Comparison of ENCODE assay signal across 36 cellular contexts in genomic region chr1:152961201-152961891, GRCh38. TPM values are rescaled to one million over a fixed set of nuclear protein-coding genes. Genes with fewer than 3 reads are reported as not detected.
"Had no signal": no experiment of that assay in that cellular context is flagged by ENCODE, and none has a peak within 500 bp of the region (broad histone marks: within the 10 kb centered on the region; RNA-seq: fewer than 3 reads in every experiment).

No MANE protein-coding gene starts in this region.

- H3K4me3 ChIP-seq: breast epithelium, mucosa of descending colon, thyroid gland, upper lobe of left lung, vagina had no signal

- H3K4me3 Mint-ChIP-seq: activated naive CD4-positive, alpha-beta T cell treated with anti-CD3 and anti-CD28 coated beads, Interleukin-2, amount 50 U/mL, for 24 hours; activated naive CD8-positive, alpha-beta T cell treated with anti-CD3 and anti-CD28 coated beads, Interleukin-2, amount 50 U/mL, for 24 hours; activated T-cell treated with anti-CD3 and anti-CD28 coated beads, Interleukin-2, amount 50 U/mL, for 24 hours; natural killer cell treated with Interleukin-12 subunit alpha and Interleukin-12 subunit beta and Interleukin-15 and Interleukin-18, amount 100 ng/mL, for 72 hours; stimulated activated effector memory CD8-positive, alpha-beta T cell treated with anti-CD3 and anti-CD28 coated beads, Interleukin-12 subunit alpha, Interleukin-12 subunit beta, amount 100 ng/mL, for 72 hours; stimulated activated naive CD8-positive, alpha-beta T cell treated with anti-CD3 and anti-CD28 coated beads, Interleukin-15, amount 100 ng/mL, for 72 hours had no signal

- H3K4me1 Mint-ChIP-seq: activated naive CD4-positive, alpha-beta T cell treated with anti-CD3 and anti-CD28 coated beads, Interleukin-2, amount 50 U/mL, for 24 hours; activated naive CD8-positive, alpha-beta T cell treated with anti-CD3 and anti-CD28 coated beads, Interleukin-2, amount 50 U/mL, for 24 hours; stimulated activated effector memory CD8-positive, alpha-beta T cell treated with anti-CD3 and anti-CD28 coated beads, Interleukin-12 subunit alpha, Interleukin-12 subunit beta, amount 100 ng/mL, for 72 hours; stimulated activated naive CD8-positive, alpha-beta T cell treated with anti-CD3 and anti-CD28 coated beads, Interleukin-15, amount 100 ng/mL, for 72 hours had no signal

- H3K36me3 ChIP-seq: breast epithelium, thyroid gland, upper lobe of left lung, vagina had no signal

- H3K27me3 Mint-ChIP-seq: activated naive CD8-positive, alpha-beta T cell treated with anti-CD3 and anti-CD28 coated beads, Interleukin-2, amount 50 U/mL, for 24 hours had no signal

- H3K27ac Mint-ChIP-seq: activated naive CD4-positive, alpha-beta T cell treated with anti-CD3 and anti-CD28 coated beads, Interleukin-2, amount 50 U/mL, for 24 hours; activated naive CD8-positive, alpha-beta T cell treated with anti-CD3 and anti-CD28 coated beads, Interleukin-2, amount 50 U/mL, for 24 hours; activated T-cell treated with anti-CD3 and anti-CD28 coated beads, Interleukin-2, amount 50 U/mL, for 24 hours; natural killer cell treated with Interleukin-12 subunit alpha and Interleukin-12 subunit beta and Interleukin-15 and Interleukin-18, amount 100 ng/mL, for 72 hours; stimulated activated effector memory CD8-positive, alpha-beta T cell treated with anti-CD3 and anti-CD28 coated beads, Interleukin-12 subunit alpha, Interleukin-12 subunit beta, amount 100 ng/mL, for 72 hours; stimulated activated naive CD8-positive, alpha-beta T cell treated with anti-CD3 and anti-CD28 coated beads, Interleukin-15, amount 100 ng/mL, for 72 hours had no signal

- H3K9me3 ChIP-seq: breast epithelium, mucosa of descending colon, thyroid gland, upper lobe of left lung, vagina had no signal

- H3K36me3 Mint-ChIP-seq: activated naive CD4-positive, alpha-beta T cell treated with anti-CD3 and anti-CD28 coated beads, Interleukin-2, amount 50 U/mL, for 24 hours; natural killer cell treated with Interleukin-12 subunit alpha and Interleukin-12 subunit beta and Interleukin-15 and Interleukin-18, amount 100 ng/mL, for 72 hours; stimulated activated effector memory CD8-positive, alpha-beta T cell treated with anti-CD3 and anti-CD28 coated beads, Interleukin-12 subunit alpha, Interleukin-12 subunit beta, amount 100 ng/mL, for 72 hours had no signal

- H3K9me3 Mint-ChIP-seq: activated naive CD4-positive, alpha-beta T cell treated with anti-CD3 and anti-CD28 coated beads, Interleukin-2, amount 50 U/mL, for 24 hours; activated naive CD8-positive, alpha-beta T cell treated with anti-CD3 and anti-CD28 coated beads, Interleukin-2, amount 50 U/mL, for 24 hours; activated T-cell treated with anti-CD3 and anti-CD28 coated beads, Interleukin-2, amount 50 U/mL, for 24 hours; natural killer cell treated with Interleukin-12 subunit alpha and Interleukin-12 subunit beta and Interleukin-15 and Interleukin-18, amount 100 ng/mL, for 72 hours; stimulated activated effector memory CD8-positive, alpha-beta T cell treated with anti-CD3 and anti-CD28 coated beads, Interleukin-12 subunit alpha, Interleukin-12 subunit beta, amount 100 ng/mL, for 72 hours; stimulated activated naive CD8-positive, alpha-beta T cell treated with anti-CD3 and anti-CD28 coated beads, Interleukin-15, amount 100 ng/mL, for 72 hours had no signal

- DNase-seq: activated CD4-positive, alpha-beta T cell treated with anti-CD3 and anti-CD28 coated beads for 48 hours; activated CD4-positive, alpha-beta T cell treated with anti-CD3 and anti-CD28 coated beads, Interleukin-2, amount 50 U/mL, for 48 hours; activated CD8-positive, alpha-beta memory T cell treated with anti-CD3 and anti-CD28 coated beads for 24 hours; activated CD8-positive, alpha-beta memory T cell treated with anti-CD3 and anti-CD28 coated beads, Interleukin-2, amount 50 U/mL, for 4 hours; activated gamma-delta T cell treated with Interleukin-2 at 50 U/mL for 16 hours; activated naive CD8-positive, alpha-beta T cell treated with anti-CD3 and anti-CD28 coated beads, Interleukin-2, amount 50 U/mL, for 24 hours; activated T-cell treated with anti-CD3 and anti-CD28 coated beads, Interleukin-2, amount 50 U/mL, for 24 hours; amygdala; central memory CD4-positive, alpha-beta T cell; foreskin fibroblast; hippocampal formation; left cardiac atrium; left ventricle myocardium superior; mucosa of descending colon; posterior cingulate gyrus; small intestine; stimulated activated CD4-positive, alpha-beta T cell treated with anti-CD3 and anti-CD28 coated beads, Interleukin-4, amount 100 ng/mL, for 24 hours; stimulated activated naive CD8-positive, alpha-beta T cell treated with anti-CD3 and anti-CD28 coated beads, Interleukin-15, amount 100 ng/mL, for 72 hours; substantia nigra; thyroid gland; upper lobe of left lung had no signal

- H3K27ac ChIP-seq: breast epithelium, thyroid gland, upper lobe of left lung, vagina, VCaP had no signal

- ATAC-seq: activated CD4-positive, CD25-positive, alpha-beta regulatory T cell treated with anti-CD3 and anti-CD28 coated beads, Interleukin-2, amount 50 U/mL, for 24 hours; activated naive CD8-positive, alpha-beta T cell treated with anti-CD3 and anti-CD28 coated beads, Interleukin-2, amount 50 U/mL, for 24 hours; left cardiac atrium; left ventricle myocardium superior; mucosa of descending colon; natural killer cell treated with Interleukin-12 subunit alpha and Interleukin-12 subunit beta and Interleukin-15 and Interleukin-18, amount 100 ng/mL, for 72 hours; sciatic nerve; stimulated activated effector memory CD8-positive, alpha-beta T cell treated with anti-CD3 and anti-CD28 coated beads, Interleukin-12 subunit alpha, Interleukin-12 subunit beta, amount 100 ng/mL, for 72 hours; stimulated activated naive CD8-positive, alpha-beta T cell treated with anti-CD3 and anti-CD28 coated beads, Interleukin-15, amount 100 ng/mL, for 72 hours had no signal

- H3K27me3 ChIP-seq: breast epithelium, thyroid gland, upper lobe of left lung, vagina had no signal

- FAIRE-seq: keratinocyte, small intestine had no signal

- H3K4me1 ChIP-seq: breast epithelium, thyroid gland, upper lobe of left lung, vagina had no signal

RNA-seq across cellular contexts. Expression of gene SPRR4, which starts 9.1 kb away (rescaled TPM):
- total RNA-seq: breast epithelium; esophagus mucosa; left cardiac atrium; left ventricle myocardium superior; lung microvascular endothelial cell; mesenteric fat pad; mucosa of descending colon; myocyte; natural killer cell treated with Interleukin-12 subunit alpha and Interleukin-12 subunit beta and Interleukin-15 and Interleukin-18, amount 100 ng/mL, for 72 hours; omental fat pad; sciatic nerve; T-helper 2 cell treated with Interferon-gamma antibody and Interleukin-4, amounts not matched to agents 100 ng/mL and 5 ng/mL, for 36 hours; thyroid gland; upper lobe of left lung; vagina had no signal
- polyA plus RNA-seq: small intestine had no signal

RNA-seq across cellular contexts. Expression of gene SPRR5, which starts 14.3 kb away (rescaled TPM):
- total RNA-seq: breast epithelium; left cardiac atrium; left ventricle myocardium superior; lung microvascular endothelial cell; mesenteric fat pad; mucosa of descending colon; myocyte; natural killer cell treated with Interleukin-12 subunit alpha and Interleukin-12 subunit beta and Interleukin-15 and Interleukin-18, amount 100 ng/mL, for 72 hours; omental fat pad; sciatic nerve; T-helper 2 cell treated with Interferon-gamma antibody and Interleukin-4, amounts not matched to agents 100 ng/mL and 5 ng/mL, for 36 hours; thyroid gland; upper lobe of left lung; vagina had no signal
- polyA plus RNA-seq: small intestine had no signal

RNA-seq across cellular contexts. Expression of gene SPRR1A, which starts 22.5 kb away (rescaled TPM):
- total RNA-seq: breast epithelium; left cardiac atrium; left ventricle myocardium superior; lung microvascular endothelial cell; mesenteric fat pad; mucosa of descending colon; myocyte; natural killer cell treated with Interleukin-12 subunit alpha and Interleukin-12 subunit beta and Interleukin-15 and Interleukin-18, amount 100 ng/mL, for 72 hours; omental fat pad; sciatic nerve; T-helper 2 cell treated with Interferon-gamma antibody and Interleukin-4, amounts not matched to agents 100 ng/mL and 5 ng/mL, for 36 hours; thyroid gland; upper lobe of left lung had no signal
- polyA plus RNA-seq: small intestine had no signal

RNA-seq across cellular contexts. Expression of gene SPRR3, which starts 40.2 kb away (rescaled TPM):
- total RNA-seq: breast epithelium; left cardiac atrium; left ventricle myocardium superior; lung microvascular endothelial cell; mesenteric fat pad; myocyte; natural killer cell treated with Interleukin-12 subunit alpha and Interleukin-12 subunit beta and Interleukin-15 and Interleukin-18, amount 100 ng/mL, for 72 hours; omental fat pad; T-helper 2 cell treated with Interferon-gamma antibody and Interleukin-4, amounts not matched to agents 100 ng/mL and 5 ng/mL, for 36 hours; thyroid gland; upper lobe of left lung had no signal

RNA-seq across cellular contexts. Expression of gene IVL, which starts 53.0 kb away (rescaled TPM):
- total RNA-seq: breast epithelium; left cardiac atrium; left ventricle myocardium superior; lung microvascular endothelial cell; mesenteric fat pad; mucosa of descending colon; myocyte; natural killer cell treated with Interleukin-12 subunit alpha and Interleukin-12 subunit beta and Interleukin-15 and Interleukin-18, amount 100 ng/mL, for 72 hours; omental fat pad; sciatic nerve; T-helper 2 cell treated with Interferon-gamma antibody and Interleukin-4, amounts not matched to agents 100 ng/mL and 5 ng/mL, for 36 hours; thyroid gland had no signal
